ENCODE assay signal across 18 cellular contexts in genomic region chr11:111945198-111945597, GRCh38. TPM values are rescaled to one million over a fixed set of nuclear protein-coding genes. Genes with fewer than 3 reads are reported as not detected.
DNase-seq lines count a peak whose midpoint lies in the region; ATAC-seq and TF ChIP-seq lines count a peak whose summit lies in the region.
"Had no signal": no experiment of that assay in that cellular context is flagged by ENCODE, and none has a peak within 500 bp of the region (broad histone marks: within the 10 kb centered on the region; RNA-seq: fewer than 3 reads in every experiment).

No MANE protein-coding gene starts in this region.

- peaks cover 32% of the 10 kb centered on the region for H3K4me1 Mint-ChIP-seq in activated CD8-positive, alpha-beta memory T cell treated with anti-CD3 and anti-CD28 coated beads, Interleukin-2, amount 10 ng/mL, durations not matched to agents 7 days and 5 days
- H3K4me1 Mint-ChIP-seq in activated T-helper 17 cell treated with anti-CD3 and anti-CD28 coated beads, Interleukin-2, amount 50 U/mL, for 72 hours = peaks cover 16% of the 10 kb centered on the region
- H3K4me1 Mint-ChIP-seq in stimulated activated naive CD8-positive, alpha-beta T cell treated with anti-CD3 and anti-CD28 coated beads, Interleukin-15, amount 100 ng/mL, for 72 hours = peaks cover 28% of the 10 kb centered on the region

- CTCF ChIA-PET in activated CD8-positive, alpha-beta memory T cell treated with anti-CD3 and anti-CD28 coated beads, Interleukin-2, amount 10 ng/mL, durations not matched to agents 7 days and 5 days (lab: Charles Lee) = interaction anchor here (0.7 to 2.1 kb wide), 8 partner anchors 9 to 517 kb away, joined by 3 to 10 read pairs (median 4); no protein-coding TSS in a partner anchor

- H3K27ac Mint-ChIP-seq in activated CD8-positive, alpha-beta memory T cell treated with anti-CD3 and anti-CD28 coated beads, Interleukin-2, amount 10 ng/mL, durations not matched to agents 7 days and 5 days = peak overlapping the region; percentile 69
- peak overlapping the region; percentile 91 for H3K27ac Mint-ChIP-seq in activated T-helper 17 cell treated with anti-CD3 and anti-CD28 coated beads, Interleukin-2, amount 50 U/mL, for 72 hours
- peak overlapping the region; percentile 49 to 92 for H3K27ac Mint-ChIP-seq in stimulated activated naive CD8-positive, alpha-beta T cell treated with anti-CD3 and anti-CD28 coated beads, Interleukin-15, amount 100 ng/mL, for 72 hours
- H3K27ac Mint-ChIP-seq: type B pancreatic cell had no signal

- no peak for TF ChIP-seq CTCF in fibroblast of pulmonary artery (IDR thresholded peaks at IDR 0.05; ENCODE audit: low read length, missing control alignments)

- no peak overlapping the region for H3K4me3 ChIP-seq in fibroblast of pulmonary artery (replicated peaks; ENCODE audit: low read depth, low read length)
- H3K4me3 ChIP-seq: lung had no signal

- ATAC-seq in activated CD8-positive, alpha-beta memory T cell treated with anti-CD3 and anti-CD28 coated beads, Interleukin-2, amount 10 ng/mL, durations not matched to agents 7 days and 5 days = no peak
- no peak for ATAC-seq in activated T-helper 17 cell treated with anti-CD3 and anti-CD28 coated beads, Interleukin-2, amount 50 U/mL, for 72 hours (replicated peaks)
- ATAC-seq in stimulated activated naive CD8-positive, alpha-beta T cell treated with anti-CD3 and anti-CD28 coated beads, Interleukin-15, amount 100 ng/mL, for 72 hours = no peak
- ATAC-seq in HG02970 (IDR thresholded peaks at IDR 0.05; ENCODE audit: low FRiP score, unreplicated experiment) = no peak

- H3K4me3 Mint-ChIP-seq in activated CD8-positive, alpha-beta memory T cell treated with anti-CD3 and anti-CD28 coated beads, Interleukin-2, amount 10 ng/mL, durations not matched to agents 7 days and 5 days = no peak overlapping the region
- peak overlapping the region; percentile 63 for H3K4me3 Mint-ChIP-seq in activated T-helper 17 cell treated with anti-CD3 and anti-CD28 coated beads, Interleukin-2, amount 50 U/mL, for 72 hours
- H3K4me3 Mint-ChIP-seq in stimulated activated naive CD8-positive, alpha-beta T cell treated with anti-CD3 and anti-CD28 coated beads, Interleukin-15, amount 100 ng/mL, for 72 hours = no peak overlapping the region
- H3K4me3 Mint-ChIP-seq: type B pancreatic cell had no signal

- no peaks in the 10 kb centered on the region for H3K9me3 Mint-ChIP-seq in activated CD8-positive, alpha-beta memory T cell treated with anti-CD3 and anti-CD28 coated beads, Interleukin-2, amount 10 ng/mL, durations not matched to agents 7 days and 5 days (ENCODE audit: low read depth)
- no peaks in the 10 kb centered on the region for H3K9me3 Mint-ChIP-seq in activated T-helper 17 cell treated with anti-CD3 and anti-CD28 coated beads, Interleukin-2, amount 50 U/mL, for 72 hours
- H3K9me3 Mint-ChIP-seq in stimulated activated naive CD8-positive, alpha-beta T cell treated with anti-CD3 and anti-CD28 coated beads, Interleukin-15, amount 100 ng/mL, for 72 hours = no peaks in the 10 kb centered on the region
- H3K9me3 Mint-ChIP-seq: type B pancreatic cell had no signal

- H3K36me3 Mint-ChIP-seq in activated CD8-positive, alpha-beta memory T cell treated with anti-CD3 and anti-CD28 coated beads, Interleukin-2, amount 10 ng/mL, durations not matched to agents 7 days and 5 days = peaks cover 13% of the 10 kb centered on the region
- peaks cover 6% of the 10 kb centered on the region for H3K36me3 Mint-ChIP-seq in activated T-helper 17 cell treated with anti-CD3 and anti-CD28 coated beads, Interleukin-2, amount 50 U/mL, for 72 hours (ENCODE audit: low read depth)

- DNase-seq in activated CD8-positive, alpha-beta memory T cell treated with anti-CD3 and anti-CD28 coated beads, Interleukin-2, amount 10 ng/mL, durations not matched to agents 7 days and 5 days = no peak
- no peak for DNase-seq in activated CD8-positive, alpha-beta memory T cell treated with anti-CD3 and anti-CD28 coated beads, Interleukin-2, amount 50 U/mL, for 4 hours
- peak; percentile 23 for DNase-seq in fibroblast of pulmonary artery (ENCODE audit: low read depth)
- no peak for DNase-seq in stimulated activated naive CD8-positive, alpha-beta T cell treated with anti-CD3 and anti-CD28 coated beads, Interleukin-15, amount 100 ng/mL, for 72 hours
- DNase-seq in NCI-H524 (lab: John Stamatoyannopoulos, UW) = no peak
- no peak for DNase-seq in NCI-H2081 (lab: John Stamatoyannopoulos, UW)
- DNase-seq: activated effector memory CD4-positive, alpha-beta T cell treated with Interleukin-2 at 50 U/mL for 16 hours; DMS153; NCI-H1092; NCI-H69; Right ventricle myocardium superior had no signal

- no peaks in the 10 kb centered on the region for H3K27me3 Mint-ChIP-seq in activated CD8-positive, alpha-beta memory T cell treated with anti-CD3 and anti-CD28 coated beads, Interleukin-2, amount 10 ng/mL, durations not matched to agents 7 days and 5 days
- no peaks in the 10 kb centered on the region for H3K27me3 Mint-ChIP-seq in activated T-helper 17 cell treated with anti-CD3 and anti-CD28 coated beads, Interleukin-2, amount 50 U/mL, for 72 hours
- H3K27me3 Mint-ChIP-seq in stimulated activated naive CD8-positive, alpha-beta T cell treated with anti-CD3 and anti-CD28 coated beads, Interleukin-15, amount 100 ng/mL, for 72 hours = no peaks in the 10 kb centered on the region

RNA-seq across cellular contexts. Expression of gene DIXDC1, which starts 8.1 kb away (rescaled TPM):
- total RNA-seq in activated CD8-positive, alpha-beta memory T cell treated with anti-CD3 and anti-CD28 coated beads, Interleukin-2, amount 10 ng/mL, durations not matched to agents 7 days and 5 days = 10 to 100 TPM in 1 of 2 experiments, 1 to 10 TPM in 1; 9.0 to 10.3 TPM
- 10 to 100 TPM; 11.3 to 27.4 TPM for total RNA-seq in activated T-helper 17 cell treated with anti-CD3 and anti-CD28 coated beads, Interleukin-2, amount 50 U/mL, for 72 hours

RNA-seq across cellular contexts. Expression of gene C11orf52, which starts 26.5 kb away (rescaled TPM):
- total RNA-seq in activated CD8-positive, alpha-beta memory T cell treated with anti-CD3 and anti-CD28 coated beads, Interleukin-2, amount 10 ng/mL, durations not matched to agents 7 days and 5 days = not detected
- total RNA-seq in activated T-helper 17 cell treated with anti-CD3 and anti-CD28 coated beads, Interleukin-2, amount 50 U/mL, for 72 hours = not detected
- total RNA-seq: H4 had no signal

RNA-seq across cellular contexts. Expression of gene HSPB2, which starts 32.7 kb away (rescaled TPM):
- not detected for total RNA-seq in activated CD8-positive, alpha-beta memory T cell treated with anti-CD3 and anti-CD28 coated beads, Interleukin-2, amount 10 ng/mL, durations not matched to agents 7 days and 5 days
- total RNA-seq in activated T-helper 17 cell treated with anti-CD3 and anti-CD28 coated beads, Interleukin-2, amount 50 U/mL, for 72 hours = under 1 TPM in 1 of 2 donors, not detected in 1; 0.32 TPM
- total RNA-seq: glomerular endothelial cell, H4, pulmonary artery endothelial cell had no signal

RNA-seq across cellular contexts. Expression of gene CRYAB, which starts 33.6 kb away (rescaled TPM):
- total RNA-seq in activated CD8-positive, alpha-beta memory T cell treated with anti-CD3 and anti-CD28 coated beads, Interleukin-2, amount 10 ng/mL, durations not matched to agents 7 days and 5 days = not detected
- total RNA-seq in activated T-helper 17 cell treated with anti-CD3 and anti-CD28 coated beads, Interleukin-2, amount 50 U/mL, for 72 hours = not detected
